In genomic region chr1:19606817-19607706, GRCh38 we compare ENCODE assay signal across 12 cellular contexts. TPM values are rescaled to one million over a fixed set of nuclear protein-coding genes. Genes with fewer than 3 reads are reported as not detected.
A peak's percentile ranks its signal among the peaks of the same experiment; 100 is the strongest.
DNase-seq lines count a peak whose midpoint lies in the region; ATAC-seq and TF ChIP-seq lines count a peak whose summit lies in the region.
"Had no signal": no experiment of that assay in that cellular context is flagged by ENCODE, and none has a peak within 500 bp of the region (broad histone marks: within the 10 kb centered on the region; RNA-seq: fewer than 3 reads in every experiment).

No MANE protein-coding gene starts in this region.

- no peaks in the 10 kb centered on the region for H3K27me3 ChIP-seq in lower lobe of right lung (ENCODE audit: low read depth)
- no peaks in the 10 kb centered on the region for H3K27me3 ChIP-seq in smooth muscle cell (ENCODE audit: low read depth)

- no peak overlapping the region for H3K4me3 ChIP-seq in lower lobe of right lung
- no peak overlapping the region for H3K4me3 ChIP-seq in smooth muscle cell

- CTCF ChIA-PET in HEK293T (lab: Yijun Ruan, JAX): no interaction called here

- H3K27ac ChIP-seq in lower lobe of right lung: no peak overlapping the region
- H3K27ac ChIP-seq in smooth muscle cell (ENCODE audit: low read depth): no peak overlapping the region

- peaks cover 70% of the 10 kb centered on the region for H3K4me1 Mint-ChIP-seq in activated naive CD4-positive, alpha-beta T cell treated with anti-CD3 and anti-CD28 coated beads, Interleukin-2, amount 50 U/mL, for 24 hours
- peaks cover 16% of the 10 kb centered on the region for H3K4me1 Mint-ChIP-seq in memory B cell

- intact Hi-C loops in lower lobe of right lung (cut with DNase I): no loop called here

- H3K27ac Mint-ChIP-seq in activated naive CD4-positive, alpha-beta T cell treated with anti-CD3 and anti-CD28 coated beads, Interleukin-2, amount 50 U/mL, for 24 hours: peak overlapping the region; percentile 87
- H3K27ac Mint-ChIP-seq in memory B cell: peak overlapping the region; percentile 5

- TF ChIP-seq CTCF in lower lobe of right lung (IDR thresholded peaks at IDR 0.05): no peak
- TF ChIP-seq CTCF in smooth muscle cell (IDR thresholded peaks at IDR 0.05; ENCODE audit: borderline replicate concordance, insufficient read depth, poor library complexity, severe bottlenecking): no peak

- H3K4me1 ChIP-seq in lower lobe of right lung (peaks cover 26% of the 10 kb centered on the region), smooth muscle cell (ENCODE audit: low read depth) (no peaks in the 10 kb centered on the region)

- H3K9me3 Mint-ChIP-seq in activated naive CD4-positive, alpha-beta T cell treated with anti-CD3 and anti-CD28 coated beads, Interleukin-2, amount 50 U/mL, for 24 hours: no peaks in the 10 kb centered on the region
- no peaks in the 10 kb centered on the region for H3K9me3 Mint-ChIP-seq in memory B cell

- H3K36me3 Mint-ChIP-seq in activated naive CD4-positive, alpha-beta T cell treated with anti-CD3 and anti-CD28 coated beads, Interleukin-2, amount 50 U/mL, for 24 hours: peaks cover 10% of the 10 kb centered on the region
- H3K36me3 Mint-ChIP-seq in memory B cell: peaks cover 2% of the 10 kb centered on the region

- DNase-seq in stimulated activated CD4-positive, alpha-beta T cell treated with anti-CD3 and anti-CD28 coated beads, Interleukin-12 subunit alpha, Interleukin-12 subunit beta, amount 100 ng/mL, for 4 hours: peak; percentile 13
- no peak for DNase-seq in stimulated activated CD4-positive, alpha-beta T cell treated with anti-CD3 and anti-CD28 coated beads, Interleukin-4, amount 100 ng/mL, for 1 hour
- DNase-seq in memory B cell (ENCODE audit: low spot score in 2 of 2) (no peak), lower lobe of right lung (no peak), smooth muscle cell (lab: John Stamatoyannopoulos, UW; ENCODE audit: unreplicated experiment) (no peak), HEK293T (ENCODE audit: extremely low spot score) (no peak), EL (no peak)
- DNase-seq: aorta, hippocampal formation had no signal

- POLR2A ChIA-PET in HEK293T (lab: Yijun Ruan, JAX): no interaction called here

- peaks cover 8% of the 10 kb centered on the region for H3K36me3 ChIP-seq in lower lobe of right lung
- H3K36me3 ChIP-seq in smooth muscle cell (ENCODE audit: low read depth): no peaks in the 10 kb centered on the region

- peak overlapping the region; percentile 36 for H3K4me3 Mint-ChIP-seq in activated naive CD4-positive, alpha-beta T cell treated with anti-CD3 and anti-CD28 coated beads, Interleukin-2, amount 50 U/mL, for 24 hours
- H3K4me3 Mint-ChIP-seq in memory B cell: no peak overlapping the region
- H3K4me3 Mint-ChIP-seq: CD14-positive monocyte had no signal

- ATAC-seq in memory B cell (ENCODE audit: low read depth): no peak
- no peak for ATAC-seq in lower lobe of right lung

- no peak overlapping the region for H2AFZ ChIP-seq in smooth muscle cell (ENCODE audit: low read depth)

- H3F3A ChIP-seq in smooth muscle cell (ENCODE audit: low read depth): no peaks in the 10 kb centered on the region

- peaks cover 74% of the 10 kb centered on the region for H3K79me2 ChIP-seq in smooth muscle cell (ENCODE audit: low read depth)

- H4K20me1 ChIP-seq in smooth muscle cell (ENCODE audit: low read depth): peaks cover 95% of the 10 kb centered on the region

- 92% methylated on average over 5 of the region's 5 CpGs for WGBS in smooth muscle cell (ENCODE audit: low lambda C conversion rate)

- no peak overlapping the region for H3K9ac ChIP-seq in smooth muscle cell (ENCODE audit: low read depth)

- H3K4me2 ChIP-seq in smooth muscle cell: no peak overlapping the region

- H3K9me3 ChIP-seq in lower lobe of right lung: no peaks in the 10 kb centered on the region
- no peaks in the 10 kb centered on the region for H3K9me3 ChIP-seq in smooth muscle cell (replicated peaks; ENCODE audit: low read depth)

- no peaks in the 10 kb centered on the region for H3K27me3 Mint-ChIP-seq in activated naive CD4-positive, alpha-beta T cell treated with anti-CD3 and anti-CD28 coated beads, Interleukin-2, amount 50 U/mL, for 24 hours
- no peaks in the 10 kb centered on the region for H3K27me3 Mint-ChIP-seq in memory B cell

TF ChIP-seq in HEK293T, 16 proteins besides CTCF, POLR2A, EP300 and RAD21:
- no peak for TF ChIP-seq SP1 (IDR thresholded peaks at IDR 0.05)
- TF ChIP-seq NFRKB (IDR thresholded peaks at IDR 0.05): no peak
- no peak for TF ChIP-seq ARNT (IDR thresholded peaks at IDR 0.05)
- no peak for TF ChIP-seq CTBP1 (IDR thresholded peaks at IDR 0.05; ENCODE audit: borderline replicate concordance)
- TF ChIP-seq FOXA1 (IDR thresholded peaks at IDR 0.05): no peak
- no peak for TF ChIP-seq FOXM1 (IDR thresholded peaks at IDR 0.05; ENCODE audit: borderline replicate concordance)
- TF ChIP-seq FOXK2 (IDR thresholded peaks at IDR 0.05): no peak
- no peak for TF ChIP-seq LEF1 (IDR thresholded peaks at IDR 0.05; ENCODE audit: borderline replicate concordance)
- no peak for TF ChIP-seq SUZ12 (IDR thresholded peaks at IDR 0.05)
- TF ChIP-seq ZNF384 (IDR thresholded peaks at IDR 0.05): no peak
- TF ChIP-seq L3MBTL2 (conservative IDR thresholded peaks at IDR 0.05): no peak
- no peak for TF ChIP-seq ELF4 (IDR thresholded peaks at IDR 0.05)
- no peak for TF ChIP-seq PKNOX1 (IDR thresholded peaks at IDR 0.05)
- TF ChIP-seq HDGF (IDR thresholded peaks at IDR 0.05; ENCODE audit: borderline replicate concordance): no peak
- TF ChIP-seq BHLHE40 (IDR thresholded peaks at IDR 0.05; ENCODE audit: borderline replicate concordance): no peak
- no peak for TF ChIP-seq TARDBP (IDR thresholded peaks at IDR 0.05)

RNA-seq across cellular contexts. Expression of gene NBL1, which starts 37.0 kb away (rescaled TPM):
- total RNA-seq in lower lobe of right lung (126 TPM), smooth muscle cell (9.4 and 12.3 TPM in 2 replicates)
- 35.9 and 46.9 TPM in 2 replicates for polyA plus RNA-seq in smooth muscle cell
- polyA plus RNA-seq: CD14-positive monocyte had no signal

RNA-seq across cellular contexts. Expression of gene HTR6, which starts 57.6 kb away (rescaled TPM):
- not detected for total RNA-seq in lower lobe of right lung
- total RNA-seq in smooth muscle cell: not detected in 2 replicates
- not detected in 2 replicates for polyA plus RNA-seq in smooth muscle cell
- total RNA-seq: omental fat pad had no signal
- polyA plus RNA-seq: aorta, CD14-positive monocyte had no signal
